8 cellular contexts compared by ENCODE assay signal in genomic region chr7:102395958-102396709, GRCh38. TPM values are rescaled to one million over a fixed set of nuclear protein-coding genes. Genes with fewer than 3 reads are reported as not detected.
DNase-seq lines count a peak whose midpoint lies in the region; ATAC-seq and TF ChIP-seq lines count a peak whose summit lies in the region.

Gene PRKRIP1, plus strand, starts transcription at chr7:102396363. Its CDS starts 49 bp downstream, at chr7:102396412.

- H4K20me1 ChIP-seq in mammary epithelial cell (ENCODE audit: insufficient read depth, low read length) (no peaks in the 10 kb centered on the region), smooth muscle cell (ENCODE audit: low read depth) (no peaks in the 10 kb centered on the region)

- no peaks in the 10 kb centered on the region for H3K27me3 ChIP-seq in AG04450 (ENCODE audit: control insufficient read depth, insufficient read depth, low read length)
- no peaks in the 10 kb centered on the region for H3K27me3 ChIP-seq in mammary epithelial cell (ENCODE audit: insufficient read depth, low read length)
- no peaks in the 10 kb centered on the region for H3K27me3 ChIP-seq in smooth muscle cell (ENCODE audit: low read depth)

- WGBS in mammary epithelial cell (ENCODE audit: low coverage, missing lambda C conversion rate): 2% methylated on average over 38 of the region's 57 CpGs
- under 1% methylated on average over 54 of the region's 57 CpGs for WGBS in smooth muscle cell (ENCODE audit: low lambda C conversion rate)

- in situ Hi-C loops in GM18951 (cut with MboI; ENCODE audit: low sequenced_read_pairs, unreplicated experiment) (no loop called here), mammary epithelial cell (cut with MboI; ENCODE audit: low sequenced_read_pairs in 2 of 2) (loop anchor here in 1 of 2 donors (25.0 kb wide), 1 partner anchor 859 kb away; no protein-coding TSS in a partner anchor)

- peak within 1 kb of the TSS; percentile 93 for H3K9ac ChIP-seq in mammary epithelial cell (ENCODE audit: insufficient read depth, low read length)
- peak within 1 kb of the TSS; percentile 97 for H3K9ac ChIP-seq in smooth muscle cell (ENCODE audit: low read depth)

- H3K4me2 ChIP-seq in mammary epithelial cell (ENCODE audit: insufficient read depth, low read depth, low read length) (peak within 1 kb of the TSS; percentile 91), smooth muscle cell (peak within 1 kb of the TSS; percentile 95)

- peaks cover 17% of the 10 kb centered on the region for H3F3A ChIP-seq in smooth muscle cell (ENCODE audit: low read depth)

- H3K79me2 ChIP-seq in mammary epithelial cell (ENCODE audit: insufficient read depth, low read length): peaks cover 16% of the 10 kb centered on the region
- peaks cover 8% of the 10 kb centered on the region for H3K79me2 ChIP-seq in smooth muscle cell (ENCODE audit: low read depth)

- H3K4me1 ChIP-seq in mammary epithelial cell (ENCODE audit: insufficient read depth, low read length): peaks cover 6% of the 10 kb centered on the region
- no peaks in the 10 kb centered on the region for H3K4me1 ChIP-seq in smooth muscle cell (ENCODE audit: low read depth)

- H2AFZ ChIP-seq in mammary epithelial cell (ENCODE audit: low read depth, low read length) (peak within 1 kb of the TSS; percentile 78), smooth muscle cell (ENCODE audit: low read depth) (peak within 1 kb of the TSS; percentile 75)

- H3K4me3 ChIP-seq in AG04450 (ENCODE audit: low read depth, low read length) (peak within 1 kb of the TSS; percentile 89), WI38 (ENCODE audit: low read depth, low read length) (peak within 1 kb of the TSS; percentile 83), mammary epithelial cell (replicated peaks in 1 of 3; ENCODE audit: insufficient read depth in 1 of 3, low read depth in 2 of 3, low read length in 3 of 3) (peak within 1 kb of the TSS; percentile 76 to 97 (median 94)), smooth muscle cell (peak within 1 kb of the TSS; percentile 96)

- intact Hi-C loops in mammary epithelial cell (cut with micrococcal nuclease): no loop called here

- peak; percentile 70 for TF ChIP-seq POLR2A in GM18951 (IDR thresholded peaks at IDR 0.05; ENCODE audit: extremely low read depth, insufficient read depth, insufficient read length)

- no peak for TF ChIP-seq CTCF in AG04450 (IDR thresholded peaks at IDR 0.05; ENCODE audit: low read depth, low read length)
- no peak for TF ChIP-seq CTCF in WI38 (IDR thresholded peaks at IDR 0.05; ENCODE audit: low read depth, low read length)
- TF ChIP-seq CTCF in mammary epithelial cell (conservative IDR thresholded peaks at IDR 0.05 in 1 of 2, IDR thresholded peaks at IDR 0.05 in 1 of 2; ENCODE audit: extremely low read depth in 1 of 2, insufficient read depth in 1 of 2, low read depth in 1 of 2, low read length in 2 of 2): no peak
- no peak for TF ChIP-seq CTCF in smooth muscle cell (IDR thresholded peaks at IDR 0.05; ENCODE audit: borderline replicate concordance, insufficient read depth, poor library complexity, severe bottlenecking)

- ATAC-seq in HG03175 (IDR thresholded peaks at IDR 0.05; ENCODE audit: unreplicated experiment): peak; percentile 99

- H3K27ac ChIP-seq in AG04450 (ENCODE audit: low read depth, low read length): peak within 1 kb of the TSS; percentile 89
- H3K27ac ChIP-seq in mammary epithelial cell (ENCODE audit: insufficient read depth, low read depth, low read length): peak within 1 kb of the TSS; percentile 88
- peak within 1 kb of the TSS; percentile 96 for H3K27ac ChIP-seq in smooth muscle cell (ENCODE audit: low read depth)

- H3K9me3 ChIP-seq in AG04450 (ENCODE audit: control insufficient read depth, insufficient read depth, low read length) (no peaks in the 10 kb centered on the region; the same call in 1 of the 2 replicates), mammary epithelial cell (replicated peaks; ENCODE audit: insufficient read depth, low read length) (no peaks in the 10 kb centered on the region), smooth muscle cell (replicated peaks; ENCODE audit: low read depth) (no peaks in the 10 kb centered on the region)

- POLR2A ChIA-PET in AG04450 (lab: Yijun Ruan, JAX): interaction anchor here (0.6 to 0.8 kb wide), 3 partner anchors 8 to 232 kb away, joined by 3 read pairs; no protein-coding TSS in a partner anchor

- H3K36me3 ChIP-seq in mammary epithelial cell (ENCODE audit: insufficient read depth, low read length) (no peaks in the 10 kb centered on the region), smooth muscle cell (ENCODE audit: low read depth) (peaks cover 4% of the 10 kb centered on the region)

- no TSS peak for BruUV-seq in mammary epithelial cell (replicated peaks; lab: Mats Ljungman, UMichigan)

- DNase-seq in AG04450 (ENCODE audit: low read depth, low spot score): peak; percentile 77
- peak; percentile 80 for DNase-seq in NCI-H226
- DNase-seq in mammary epithelial cell: peak; percentile 89
- peak; percentile 95 for DNase-seq in iPS-NIHi7 (ENCODE audit: extremely low spot score)
- peak; percentile 53 for DNase-seq in smooth muscle cell (lab: John Stamatoyannopoulos, UW; ENCODE audit: unreplicated experiment)

- dilution Hi-C loops in mammary epithelial cell (cut with HindIII; ENCODE audit: low sequenced_read_pairs): loop anchor here (5.0 kb wide), 2 partner anchors 46 to 109 kb away; partner anchors contain the start of gene SH2B2

- CTCF ChIA-PET in AG04450 (lab: Charles Lee) (interaction anchor here (0.9 to 3.0 kb wide), 3 partner anchors 8 to 123 kb away, joined by 3 to 11 read pairs (median 5); no protein-coding TSS in a partner anchor), mammary epithelial cell (lab: Charles Lee; ENCODE audit: low non-redundant PET) (no interaction called here)

RNA-seq across cellular contexts. Expression of gene PRKRIP1, which starts in this region (rescaled TPM):
- polyA plus RNA-seq in AG04450 (2011; rRNA removed) (11.4 and 13.1 TPM in 2 replicates), mammary epithelial cell (13.2 TPM), smooth muscle cell (34.5 and 51.9 TPM in 2 replicates)
- polyA minus RNA-seq in AG04450 (2011; rRNA and poly(A)+ RNA removed): 3.7 and 4.5 TPM in 2 replicates
- total RNA-seq in mammary epithelial cell (10 to 100 TPM; 13.3 to 27.1 TPM), smooth muscle cell (14.3 and 17.2 TPM in 2 replicates)
- polyA minus RNA-seq in mammary epithelial cell: 1.0 TPM

Comparison
In these comparisons a context has a peak if more than half of its experiments do, and no peak if none do; other contexts are left out.
1. Peak in every context shown above with its lines: DNase-seq, ATAC-seq, H3K4me3 ChIP-seq and H3K27ac ChIP-seq.